28 cellular contexts compared by ENCODE assay signal in genomic region chr1:88056880-88057279, GRCh38.
"Had no signal": no experiment of that assay in that cellular context is flagged by ENCODE, and none has a peak within 500 bp of the region (broad histone marks: within the 10 kb centered on the region; RNA-seq: fewer than 3 reads in every experiment).

No MANE protein-coding gene starts in this region.

- DNase-seq: natural killer cell; occipital lobe; ovary; posterior cingulate gyrus; psoas muscle; right cardiac atrium; stimulated activated CD4-positive, alpha-beta T cell treated with anti-CD3 and anti-CD28 coated beads, Interleukin-15, amount 100 ng/mL, for 24 hours; stimulated activated CD4-positive, alpha-beta T cell treated with anti-CD3 and anti-CD28 coated beads, Interleukin-2, amount 100 ng/mL, for 24 hours; stimulated activated CD4-positive, alpha-beta T cell treated with anti-CD3 and anti-CD28 coated beads, Interleukin-2, amount 100 ng/mL, for 48 hours; stimulated activated CD4-positive, alpha-beta T cell treated with anti-CD3 and anti-CD28 coated beads, Interleukin-4, amount 100 ng/mL, for 24 hours; stimulated activated naive B cell treated with anti-CD40 and anti-IgM and Interleukin-4, amounts not matched to agents 10 μg/mL and 1 μg/mL and 100 μg/mL, for 72 hours; stimulated activated naive CD4-positive, alpha-beta T cell treated with Interleukin-2 at 50 U/mL for 16 hours; stomach; thyroid gland; trophoblast cell; upper lobe of left lung had no signal

- ATAC-seq: natural killer cell; psoas muscle; right cardiac atrium; sciatic nerve; stimulated activated effector memory CD8-positive, alpha-beta T cell treated with anti-CD3 and anti-CD28 coated beads, Interleukin-12 subunit alpha, Interleukin-12 subunit beta, amount 100 ng/mL, for 72 hours; stimulated activated naive B cell treated with anti-CD40 and anti-IgM and Interleukin-4, amounts not matched to agents 10 μg/mL and 1 μg/mL and 100 μg/mL, for 72 hours had no signal

- H3K4me1 Mint-ChIP-seq: natural killer cell; stimulated activated effector memory CD8-positive, alpha-beta T cell treated with anti-CD3 and anti-CD28 coated beads, Interleukin-12 subunit alpha, Interleukin-12 subunit beta, amount 100 ng/mL, for 72 hours had no signal

- H3K27me3 ChIP-seq: neural progenitor cell, ovary, stomach, thyroid gland, tibial nerve, upper lobe of left lung, vagina had no signal

- H2AFZ ChIP-seq: neural progenitor cell, parathyroid adenoma had no signal

- H3K9me3 ChIP-seq: ovary, psoas muscle, stomach, thoracic aorta, thyroid gland, tibial nerve, upper lobe of left lung, vagina had no signal

- H3K4me3 ChIP-seq: neural progenitor cell, ovary, psoas muscle, skin epidermis, stomach, thoracic aorta, thyroid gland, tibial nerve, upper lobe of left lung, vagina had no signal

- H3K4me2 ChIP-seq: neural progenitor cell had no signal

- H3K79me2 ChIP-seq: parathyroid adenoma had no signal

- H3K4me1 ChIP-seq: neural progenitor cell, parathyroid adenoma, psoas muscle, tibial nerve, upper lobe of left lung had no signal

- FAIRE-seq: urothelium cell line had no signal

- H3K4me3 Mint-ChIP-seq: natural killer cell; nephron; neural progenitor cell; stimulated activated effector memory CD8-positive, alpha-beta T cell treated with anti-CD3 and anti-CD28 coated beads, Interleukin-12 subunit alpha, Interleukin-12 subunit beta, amount 100 ng/mL, for 72 hours; stimulated activated naive B cell treated with anti-CD40 and anti-IgM and Interleukin-4, amounts not matched to agents 10 μg/mL and 1 μg/mL and 100 μg/mL, for 72 hours; stimulated activated naive CD8-positive, alpha-beta T cell treated with anti-CD3 and anti-CD28 coated beads, Interleukin-15, Interleukin-2, amounts not matched to agents 100 ng/mL and 50 ng/mL, for 24 hours had no signal

- H3K36me3 ChIP-seq: neural progenitor cell, ovary, stomach, thoracic aorta, thyroid gland, tibial nerve, upper lobe of left lung, vagina had no signal

- H3K36me3 Mint-ChIP-seq: natural killer cell; neural progenitor cell; stimulated activated effector memory CD8-positive, alpha-beta T cell treated with anti-CD3 and anti-CD28 coated beads, Interleukin-12 subunit alpha, Interleukin-12 subunit beta, amount 100 ng/mL, for 72 hours; stimulated activated naive B cell treated with anti-CD40 and anti-IgM and Interleukin-4, amounts not matched to agents 10 μg/mL and 1 μg/mL and 100 μg/mL, for 72 hours had no signal

- H3K9me3 Mint-ChIP-seq: natural killer cell; nephron; stimulated activated naive B cell treated with anti-CD40 and anti-IgM and Interleukin-4, amounts not matched to agents 10 μg/mL and 1 μg/mL and 100 μg/mL, for 72 hours; stimulated activated naive CD8-positive, alpha-beta T cell treated with anti-CD3 and anti-CD28 coated beads, Interleukin-15, Interleukin-2, amounts not matched to agents 100 ng/mL and 50 ng/mL, for 24 hours had no signal

- H3K9ac ChIP-seq: neural progenitor cell, parathyroid adenoma had no signal

- H3K27ac ChIP-seq: neural progenitor cell, ovary, parathyroid adenoma, psoas muscle, skin epidermis, stomach, thoracic aorta, thyroid gland, tibial nerve, upper lobe of left lung, vagina had no signal

- H3K27ac Mint-ChIP-seq: natural killer cell; nephron; neural progenitor cell; progenitor cell of endocrine pancreas; stimulated activated effector memory CD8-positive, alpha-beta T cell treated with anti-CD3 and anti-CD28 coated beads, Interleukin-12 subunit alpha, Interleukin-12 subunit beta, amount 100 ng/mL, for 72 hours; stimulated activated naive B cell treated with anti-CD40 and anti-IgM and Interleukin-4, amounts not matched to agents 10 μg/mL and 1 μg/mL and 100 μg/mL, for 72 hours; stimulated activated naive CD8-positive, alpha-beta T cell treated with anti-CD3 and anti-CD28 coated beads, Interleukin-15, Interleukin-2, amounts not matched to agents 100 ng/mL and 50 ng/mL, for 24 hours had no signal

- H3K27me3 Mint-ChIP-seq: progenitor cell of endocrine pancreas; stimulated activated naive CD8-positive, alpha-beta T cell treated with anti-CD3 and anti-CD28 coated beads, Interleukin-15, Interleukin-2, amounts not matched to agents 100 ng/mL and 50 ng/mL, for 24 hours had no signal
